32 cellular contexts compared by ENCODE assay signal in the genomic region with DNA sequence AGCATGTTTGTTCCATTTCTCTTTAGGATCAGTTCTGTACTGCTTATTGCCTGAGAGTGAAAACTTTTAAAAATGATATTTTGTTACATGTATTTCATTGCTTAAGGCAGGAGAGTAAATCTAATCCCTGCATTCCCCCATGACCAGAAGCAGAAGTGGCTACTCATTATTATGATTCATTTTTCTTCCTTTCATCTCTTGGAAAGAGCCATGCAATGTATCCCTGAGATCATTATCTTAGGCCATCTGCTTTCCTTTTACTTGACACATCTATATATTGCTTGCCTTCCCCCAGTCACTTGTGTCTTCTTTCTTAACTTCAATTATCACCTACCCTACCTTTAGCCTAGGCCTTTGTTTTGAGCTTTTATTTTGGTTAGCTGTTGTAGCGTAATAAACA.
"Had no signal": no experiment of that assay in that cellular context is flagged by ENCODE, and none has a peak within 500 bp of the region (broad histone marks: within the 10 kb centered on the region; RNA-seq: fewer than 3 reads in every experiment).

No MANE protein-coding gene starts in this region.

- H3K4me1 Mint-ChIP-seq: activated CD4-positive, alpha-beta memory T cell treated with anti-CD3 and anti-CD28 coated beads, Interleukin-2, amount 10 ng/mL, durations not matched to agents 7 days and 5 days; activated naive CD4-positive, alpha-beta T cell treated with anti-CD3 and anti-CD28 coated beads, Interleukin-2, amount 50 U/mL, for 24 hours had no signal

- H3K27ac ChIP-seq: adrenal gland, SJCRH30, WERI-Rb-1 had no signal

- H3K36me3 ChIP-seq: adrenal gland, MG63, SJCRH30, WERI-Rb-1 had no signal

- H3K36me3 Mint-ChIP-seq: activated naive CD4-positive, alpha-beta T cell treated with anti-CD3 and anti-CD28 coated beads, Interleukin-2, amount 50 U/mL, for 24 hours; brain had no signal

- H3K27me3 Mint-ChIP-seq: activated CD4-positive, alpha-beta memory T cell treated with anti-CD3 and anti-CD28 coated beads, Interleukin-2, amount 10 ng/mL, durations not matched to agents 7 days and 5 days; activated naive CD4-positive, alpha-beta T cell treated with anti-CD3 and anti-CD28 coated beads, Interleukin-2, amount 50 U/mL, for 24 hours; activated T-cell treated with anti-CD3 and anti-CD28 coated beads, Interleukin-2, amount 50 U/mL, for 24 hours had no signal

- DNase-seq: activated CD4-positive, alpha-beta memory T cell treated with anti-CD3 and anti-CD28 coated beads, Interleukin-2, amount 10 ng/mL, durations not matched to agents 7 days and 5 days; activated CD4-positive, alpha-beta T cell treated with anti-CD3 and anti-CD28 coated beads for 1 hour; activated CD4-positive, alpha-beta T cell treated with anti-CD3 and anti-CD28 coated beads for 48 hours; activated CD4-positive, CD25-positive, alpha-beta regulatory T cell; activated gamma-delta T cell; activated naive CD4-positive, alpha-beta T cell treated with Interleukin-2 at 50 U/mL for 16 hours; activated T-cell treated with anti-CD3 and anti-CD28 coated beads, Interleukin-2, amount 50 U/mL, for 24 hours; adrenal gland; anterior cingulate cortex; caudate nucleus; cerebellar nuclear complex; Karpas-422; KBM-7; MG63; NCI-H1048; NCI-H1105 treated with DMSO at 0.1 percent for 48 hours; NCI-H1436; NCI-H1694; NCI-H1930; NCI-H2081 treated with DMSO at 0.1 percent for 48 hours; NCI-H226; NCI-H446 treated with DMSO at 0.1 percent for 48 hours; NCI-H524 treated with DMSO at 0.1 percent for 48 hours; NK-92 treated with Interleukin-12 subunit alpha and Interleukin-12 subunit beta, amount 100 ng/mL, for 24 hours; SHP77; SJCRH30; T1000; WERI-Rb-1 had no signal

- H3K9me3 Mint-ChIP-seq: activated CD4-positive, alpha-beta memory T cell treated with anti-CD3 and anti-CD28 coated beads, Interleukin-2, amount 10 ng/mL, durations not matched to agents 7 days and 5 days; brain had no signal

- H3K27me3 ChIP-seq: adrenal gland, MG63, SJCRH30 had no signal

- H3K4me3 Mint-ChIP-seq: activated CD4-positive, alpha-beta memory T cell treated with anti-CD3 and anti-CD28 coated beads, Interleukin-2, amount 10 ng/mL, durations not matched to agents 7 days and 5 days; activated naive CD4-positive, alpha-beta T cell treated with anti-CD3 and anti-CD28 coated beads, Interleukin-2, amount 50 U/mL, for 24 hours; activated T-cell treated with anti-CD3 and anti-CD28 coated beads, Interleukin-2, amount 50 U/mL, for 24 hours; brain had no signal

- H3K9me3 ChIP-seq: adrenal gland, MG63, SJCRH30 had no signal

- H3K4me3 ChIP-seq: adrenal gland, MG63, SJCRH30 had no signal

- FAIRE-seq: bronchial epithelial cell had no signal

- H3K4me1 ChIP-seq: adrenal gland, SJCRH30 had no signal

- H3K27ac Mint-ChIP-seq: activated CD4-positive, alpha-beta memory T cell treated with anti-CD3 and anti-CD28 coated beads, Interleukin-2, amount 10 ng/mL, durations not matched to agents 7 days and 5 days; activated naive CD4-positive, alpha-beta T cell treated with anti-CD3 and anti-CD28 coated beads, Interleukin-2, amount 50 U/mL, for 24 hours; activated T-cell treated with anti-CD3 and anti-CD28 coated beads, Interleukin-2, amount 50 U/mL, for 24 hours; activated T-helper 2 cell treated with anti-CD3 and anti-CD28 coated beads, Interferon-gamma antibody, Interleukin-2, Interleukin-4, amounts not matched to agents 10 μg/mL and 5 μg/mL and 100 μg/mL, durations not matched to agents 14 hours and 24 hours and 36 hours; brain had no signal
